8 cellular contexts compared by ENCODE assay signal in the genomic region with DNA sequence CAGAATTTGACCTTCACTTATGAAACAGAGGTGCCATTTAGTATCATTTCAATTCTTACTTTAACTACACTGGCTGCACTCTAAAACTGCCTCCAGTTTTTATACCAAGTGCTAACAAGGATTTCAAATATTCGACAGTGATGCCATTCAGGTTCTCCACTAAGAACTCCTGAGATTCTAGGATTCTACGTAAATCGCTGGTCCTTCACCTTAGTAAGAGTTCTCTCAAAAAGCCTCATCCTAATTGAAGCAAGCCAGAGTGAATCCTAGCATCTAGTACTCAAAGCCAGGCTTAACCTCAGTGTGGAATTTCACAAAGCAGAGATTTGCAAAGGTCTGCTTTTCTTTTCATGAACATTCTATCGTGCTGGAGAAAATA. TPM values are rescaled to one million over a fixed set of nuclear protein-coding genes. Genes with fewer than 3 reads are reported as not detected.
A peak's percentile ranks its signal among the peaks of the same experiment; 100 is the strongest.
DNase-seq lines count a peak whose midpoint lies in the region; ATAC-seq and TF ChIP-seq lines count a peak whose summit lies in the region.

No MANE protein-coding gene starts in this region.

- H3K36me3 ChIP-seq in BJ (ENCODE audit: control insufficient read depth, insufficient read depth, low read length) (peaks cover 19% of the 10 kb centered on the region), OCI-LY3 (replicated peaks; ENCODE audit: low read depth, low read length) (peaks cover 75% of the 10 kb centered on the region), endodermal cell (ENCODE audit: control insufficient read depth, insufficient read depth, low read length) (peaks cover 69% of the 10 kb centered on the region), neutrophil (peaks cover 70% of the 10 kb centered on the region)

- no peak overlapping the region for H3K27ac Mint-ChIP-seq in endodermal cell

- H3K4me1 ChIP-seq in OCI-LY3 (ENCODE audit: low read length) (peaks cover 68% of the 10 kb centered on the region), endodermal cell (ENCODE audit: control insufficient read depth, insufficient read depth, low read length) (peaks cover 26% of the 10 kb centered on the region), neutrophil (ENCODE audit: control insufficient read depth in 1 of 2, insufficient read depth in 1 of 2, low read depth in 1 of 2, low read length in 1 of 2) (peaks cover 58 to 60% of the 10 kb centered on the region in 2 experiments)

- H2AFZ ChIP-seq in OCI-LY3 (ENCODE audit: low read depth, low read length), result no peak overlapping the region

- no peaks in the 10 kb centered on the region for H3K9me3 Mint-ChIP-seq in endodermal cell

- TF ChIP-seq CTCF in BJ (IDR thresholded peaks at IDR 0.05; ENCODE audit: insufficient read depth, low read depth, low read length) (no peak), OCI-LY3 (IDR thresholded peaks at IDR 0.05; ENCODE audit: low read depth, low read length) (no peak), endodermal cell (conservative IDR thresholded peaks at IDR 0.05) (no peak), neutrophil (IDR thresholded peaks at IDR 0.05) (no peak)

- CTCF ChIA-PET in BJ (lab: Yijun Ruan, JAX), result no interaction called here

- H3K27ac ChIP-seq in OCI-LY3 (ENCODE audit: low read length) (no peak overlapping the region), endodermal cell (ENCODE audit: low read depth, low read length) (no peak overlapping the region), neutrophil (peak overlapping the region; percentile 97)

- peaks cover 44% of the 10 kb centered on the region for H3K4me1 Mint-ChIP-seq in endodermal cell

- WGBS in endodermal cell (ENCODE audit: insufficient coverage in 1 of 2, insufficient read length in 1 of 2), 2 experiments, result 85 to 90% methylated on average over 3 to 4 of the region's 4 CpGs

- H4K20me1 ChIP-seq in OCI-LY3 (ENCODE audit: insufficient read depth, low read length), result peaks cover 70% of the 10 kb centered on the region

- H3K27me3 Mint-ChIP-seq in endodermal cell (ENCODE audit: insufficient read depth), result peaks cover 7% of the 10 kb centered on the region

- peak overlapping the region; percentile 65 for H3K4me3 ChIP-seq in BJ (ENCODE audit: low read depth, low read length)
- H3K4me3 ChIP-seq in OCI-LY3 (ENCODE audit: low read length), result no peak overlapping the region
- peak overlapping the region; percentile 98 for H3K4me3 ChIP-seq in endodermal cell (ENCODE audit: low read length)
- peak overlapping the region in 1 of 2 experiments; percentile 28 for H3K4me3 ChIP-seq in neutrophil (ENCODE audit: low read depth in 1 of 2, low read length in 1 of 2)

- H3K36me3 Mint-ChIP-seq in endodermal cell (ENCODE audit: low read depth), result peaks cover 69% of the 10 kb centered on the region

- H3K79me2 ChIP-seq in OCI-LY3 (ENCODE audit: low read length), result peaks cover 74% of the 10 kb centered on the region

- H3K27me3 ChIP-seq in BJ (ENCODE audit: control insufficient read depth, insufficient read depth, low read length), result no peaks in the 10 kb centered on the region
- H3K27me3 ChIP-seq in OCI-LY3 (ENCODE audit: low read depth, low read length), result no peaks in the 10 kb centered on the region
- H3K27me3 ChIP-seq in endodermal cell (ENCODE audit: control insufficient read depth, insufficient read depth, low read length, poor library complexity, severe bottlenecking), result peaks cover 6% of the 10 kb centered on the region
- no peaks in the 10 kb centered on the region for H3K27me3 ChIP-seq in neutrophil

- no peak for ATAC-seq in GM21619 (IDR thresholded peaks at IDR 0.05; ENCODE audit: unreplicated experiment)

- peak overlapping the region; percentile 98 for H3K4me3 Mint-ChIP-seq in endodermal cell

- no peaks in the 10 kb centered on the region for H3K9me3 ChIP-seq in OCI-LY3 (ENCODE audit: insufficient read depth, low read length)
- no peaks in the 10 kb centered on the region for H3K9me3 ChIP-seq in endodermal cell (ENCODE audit: control insufficient read depth, low read length)
- no peaks in the 10 kb centered on the region for H3K9me3 ChIP-seq in neutrophil

- POLR2A ChIA-PET in BJ (lab: Charles Lee), result interaction anchor here (0.6 kb wide), 1 partner anchor 164 kb away, joined by 3 read pairs; no protein-coding TSS in a partner anchor

- peak overlapping the region; percentile 82 for H3K4me2 ChIP-seq in OCI-LY3 (ENCODE audit: low read length)

- no peak overlapping the region for H3K9ac ChIP-seq in OCI-LY3 (ENCODE audit: low read length)
- H3K9ac ChIP-seq in endodermal cell (ENCODE audit: extremely low read depth, low read length, poor library complexity, severe bottlenecking), result no peak overlapping the region

- DNase-seq in BJ (ENCODE audit: low read depth) (no peak), endodermal cell (no peak), cerebellar cortex (ENCODE audit: low spot score) (no peak), AG08395 (ENCODE audit: low spot score) (no peak), SK-N-DZ (ENCODE audit: low spot score) (no peak)

RNA-seq across cellular contexts. Expression of a gene that starts 3.5 kb away (rescaled TPM):
- 472 and 596 TPM in 2 replicates for polyA plus RNA-seq in BJ (2011; rRNA removed)
- polyA minus RNA-seq in BJ (2011; rRNA and poly(A)+ RNA removed), result 293 and 317 TPM in 2 replicates
- total RNA-seq in endodermal cell, result 100 to 1,000 TPM; 156 to 230 TPM
- polyA plus RNA-seq in endodermal cell (2013, experiment 1 of 2), result 185 TPM
- polyA plus RNA-seq in endodermal cell (2013, experiment 2 of 2), result 170 TPM
- polyA plus RNA-seq in SK-N-DZ (2014; cell fraction: cytosol; rRNA removed), result 155 and 160 TPM in 2 replicates
- polyA plus RNA-seq in SK-N-DZ (2014; cell fraction: nucleus; rRNA removed), result 232 and 278 TPM in 2 replicates
